ENCODE assay signal across 15 cellular contexts in genomic region chr13:109840893-109841287, GRCh38.
"Had no signal": no experiment of that assay in that cellular context is flagged by ENCODE, and none has a peak within 500 bp of the region (broad histone marks: within the 10 kb centered on the region; RNA-seq: fewer than 3 reads in every experiment).

No MANE protein-coding gene starts in this region.

- H3K27me3 ChIP-seq: ovary, right atrium auricular region, suprapubic skin, tibial nerve had no signal

- H3K4me1 ChIP-seq: prostate gland, suprapubic skin, tibial nerve had no signal

- H3K4me3 ChIP-seq: ovary, prostate gland, right atrium auricular region, stomach, suprapubic skin, tibial nerve had no signal

- ATAC-seq: left ventricle myocardium superior; stimulated activated memory B cell treated with anti-CD40 and anti-IgM and Interleukin-4, amounts not matched to agents 10 μg/mL and 1 μg/mL and 100 μg/mL, for 72 hours; T-helper 17 cell had no signal

- H3K36me3 ChIP-seq: neutrophil, ovary, prostate gland, right atrium auricular region, stomach, suprapubic skin, tibial nerve had no signal

- H3K9me3 ChIP-seq: neutrophil, ovary, prostate gland, right atrium auricular region, stomach, suprapubic skin, tibial nerve had no signal

- DNase-seq: activated B cell treated with CpG ODN at 0.5 μM for 24 hours; activated gamma-delta T cell treated with Interleukin-2 at 50 U/mL for 16 hours; caudate nucleus; effector memory CD4-positive, alpha-beta T cell; left ventricle myocardium superior; midbrain; ovary; stomach; T-helper 17 cell had no signal

- H3K27ac ChIP-seq: neutrophil, ovary, prostate gland, right atrium auricular region, stomach, suprapubic skin, tibial nerve had no signal
